ENCODE assay signal across 14 cellular contexts in genomic region chr20:40275738-40276137, GRCh38.
"Had no signal": no experiment of that assay in that cellular context is flagged by ENCODE, and none has a peak within 500 bp of the region (broad histone marks: within the 10 kb centered on the region; RNA-seq: fewer than 3 reads in every experiment).

No MANE protein-coding gene starts in this region.

- H3K36me3 ChIP-seq: cardiac muscle cell, gastroesophageal sphincter, neutrophil, tibial artery had no signal

- H3K9me3 Mint-ChIP-seq: activated CD4-positive, alpha-beta memory T cell treated with anti-CD3 and anti-CD28 coated beads, Interleukin-2, amount 10 ng/mL, durations not matched to agents 7 days and 5 days; activated naive CD8-positive, alpha-beta T cell treated with anti-CD3 and anti-CD28 coated beads, Interleukin-2, amount 50 U/mL, for 24 hours had no signal

- H3K27ac ChIP-seq: cardiac muscle cell, gastroesophageal sphincter, neutrophil, tibial artery had no signal

- H3K4me3 Mint-ChIP-seq: activated CD4-positive, alpha-beta memory T cell treated with anti-CD3 and anti-CD28 coated beads, Interleukin-2, amount 10 ng/mL, durations not matched to agents 7 days and 5 days; activated naive CD8-positive, alpha-beta T cell treated with anti-CD3 and anti-CD28 coated beads, Interleukin-2, amount 50 U/mL, for 24 hours had no signal

- DNase-seq: activated CD4-positive, alpha-beta memory T cell treated with anti-CD3 and anti-CD28 coated beads, Interleukin-2, amount 10 ng/mL, durations not matched to agents 7 days and 5 days; activated CD4-positive, alpha-beta T cell treated with anti-CD3 and anti-CD28 coated beads for 1 hour; activated CD8-positive, alpha-beta memory T cell treated with anti-CD3 and anti-CD28 coated beads, Interleukin-2, amount 50 U/mL, for 48 hours; activated naive CD4-positive, alpha-beta T cell treated with Interleukin-2 at 50 U/mL for 16 hours; activated naive CD8-positive, alpha-beta T cell treated with anti-CD3 and anti-CD28 coated beads, Interleukin-2, amount 50 U/mL, for 24 hours; effector CD4-positive, alpha-beta T cell; midbrain; retina; T-helper 2 cell had no signal

- H3K4me3 ChIP-seq: cardiac muscle cell, gastroesophageal sphincter, skin epidermis, tibial artery had no signal

- H3K9me3 ChIP-seq: gastroesophageal sphincter, neutrophil, tibial artery had no signal

- H3K27me3 Mint-ChIP-seq: activated CD4-positive, alpha-beta memory T cell treated with anti-CD3 and anti-CD28 coated beads, Interleukin-2, amount 10 ng/mL, durations not matched to agents 7 days and 5 days had no signal

- ATAC-seq: activated naive CD8-positive, alpha-beta T cell treated with anti-CD3 and anti-CD28 coated beads, Interleukin-2, amount 50 U/mL, for 24 hours had no signal

- H3K4me1 Mint-ChIP-seq: activated CD4-positive, alpha-beta memory T cell treated with anti-CD3 and anti-CD28 coated beads, Interleukin-2, amount 10 ng/mL, durations not matched to agents 7 days and 5 days; activated naive CD8-positive, alpha-beta T cell treated with anti-CD3 and anti-CD28 coated beads, Interleukin-2, amount 50 U/mL, for 24 hours had no signal

- H3K27ac Mint-ChIP-seq: activated CD4-positive, alpha-beta memory T cell treated with anti-CD3 and anti-CD28 coated beads, Interleukin-2, amount 10 ng/mL, durations not matched to agents 7 days and 5 days; activated naive CD8-positive, alpha-beta T cell treated with anti-CD3 and anti-CD28 coated beads, Interleukin-2, amount 50 U/mL, for 24 hours had no signal

- H3K27me3 ChIP-seq: cardiac muscle cell, gastroesophageal sphincter, tibial artery had no signal
